In the genomic region with DNA sequence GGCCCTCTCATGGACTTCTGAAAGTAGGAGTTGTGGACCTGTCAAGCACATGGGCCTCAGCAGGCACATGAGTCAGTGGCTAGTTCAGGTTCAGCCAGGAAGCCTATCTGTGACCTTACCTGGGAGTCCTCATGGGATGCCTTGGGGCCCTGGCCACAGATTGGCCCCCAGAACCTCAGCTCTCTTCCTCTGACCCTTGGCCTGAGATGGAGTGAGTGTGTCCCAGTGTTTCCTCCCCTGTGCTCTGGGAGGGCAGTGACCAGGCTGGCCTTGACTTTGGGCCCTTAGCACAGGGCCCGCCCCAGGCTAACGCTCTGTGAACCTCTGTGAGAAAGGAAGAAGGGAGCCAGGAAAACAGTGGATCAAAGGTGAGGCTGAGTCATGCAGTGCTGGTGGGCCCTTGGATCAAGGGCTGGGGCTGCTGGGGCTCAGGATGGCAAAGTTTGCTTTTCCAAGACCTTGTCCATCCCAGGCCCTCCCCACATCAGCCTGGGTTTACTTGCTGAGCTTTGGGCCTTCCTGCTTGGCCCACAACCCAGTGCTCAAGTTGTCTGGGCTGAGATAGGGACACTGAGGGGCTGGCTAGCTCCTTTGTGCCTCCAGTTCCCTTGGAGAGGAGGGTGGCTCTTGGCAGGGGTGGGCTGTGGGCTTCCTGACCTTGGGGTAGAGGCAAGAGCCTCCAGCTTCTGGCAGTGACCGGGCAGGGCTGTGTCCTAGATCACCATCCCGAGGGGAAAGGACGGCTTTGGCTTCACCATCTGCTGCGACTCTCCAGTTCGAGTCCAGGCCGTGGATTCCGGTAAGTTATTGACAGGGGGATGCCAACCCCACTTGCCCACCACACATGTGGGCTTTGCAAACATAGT, we compare ENCODE assay signal across 1 cellular context.
TF ChIP-seq lines count a peak whose summit lies in the region.

No MANE protein-coding gene starts in this region.

TF ChIP-seq in HepG2, 621 proteins besides CTCF, POLR2A, EP300 and RAD21 (continued from another document and continues in another):
- TF ChIP-seq, protein P1, sequence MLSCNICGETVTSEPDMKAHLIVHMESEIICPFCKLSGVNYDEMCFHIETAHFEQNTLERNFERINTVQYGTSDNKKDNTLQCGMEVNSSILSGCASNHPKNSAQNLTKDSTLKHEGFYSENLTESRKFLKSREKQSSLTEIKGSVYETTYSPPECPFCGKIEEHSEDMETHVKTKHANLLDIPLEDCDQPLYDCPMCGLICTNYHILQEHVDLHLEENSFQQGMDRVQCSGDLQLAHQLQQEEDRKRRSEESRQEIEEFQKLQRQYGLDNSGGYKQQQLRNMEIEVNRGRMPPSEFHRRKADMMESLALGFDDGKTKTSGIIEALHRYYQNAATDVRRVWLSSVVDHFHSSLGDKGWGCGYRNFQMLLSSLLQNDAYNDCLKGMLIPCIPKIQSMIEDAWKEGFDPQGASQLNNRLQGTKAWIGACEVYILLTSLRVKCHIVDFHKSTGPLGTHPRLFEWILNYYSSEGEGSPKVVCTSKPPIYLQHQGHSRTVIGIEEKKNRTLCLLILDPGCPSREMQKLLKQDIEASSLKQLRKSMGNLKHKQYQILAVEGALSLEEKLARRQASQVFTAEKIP (CRISPR knock-in tag; IDR thresholded peaks at IDR 0.05; ENCODE audit: borderline replicate concordance): no peak
- TF ChIP-seq, protein P2, sequence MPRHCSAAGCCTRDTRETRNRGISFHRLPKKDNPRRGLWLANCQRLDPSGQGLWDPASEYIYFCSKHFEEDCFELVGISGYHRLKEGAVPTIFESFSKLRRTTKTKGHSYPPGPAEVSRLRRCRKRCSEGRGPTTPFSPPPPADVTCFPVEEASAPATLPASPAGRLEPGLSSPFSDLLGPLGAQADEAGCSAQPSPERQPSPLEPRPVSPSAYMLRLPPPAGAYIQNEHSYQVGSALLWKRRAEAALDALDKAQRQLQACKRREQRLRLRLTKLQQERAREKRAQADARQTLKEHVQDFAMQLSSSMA (CRISPR knock-in tag; IDR thresholded peaks at IDR 0.05): 0 out of 2 replicates have a peak, but pooled peaks have one; percentile 36
- TF ChIP-seq, protein P3, sequence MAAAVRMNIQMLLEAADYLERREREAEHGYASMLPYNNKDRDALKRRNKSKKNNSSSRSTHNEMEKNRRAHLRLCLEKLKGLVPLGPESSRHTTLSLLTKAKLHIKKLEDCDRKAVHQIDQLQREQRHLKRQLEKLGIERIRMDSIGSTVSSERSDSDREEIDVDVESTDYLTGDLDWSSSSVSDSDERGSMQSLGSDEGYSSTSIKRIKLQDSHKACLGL (CRISPR knock-in tag; IDR thresholded peaks at IDR 0.05): no peak; the same call in 1 of the 2 replicates
- TF ChIP-seq SRSF4 (IDR thresholded peaks at IDR 0.05; ENCODE audit: low read depth, low read length, poor library complexity, severe bottlenecking): no peak
- TF ChIP-seq NFATC3 (CRISPR knock-in tag; IDR thresholded peaks at IDR 0.05): no peak
- TF ChIP-seq HMG20B (CRISPR knock-in tag; conservative IDR thresholded peaks at IDR 0.05): peak; percentile 85
- TF ChIP-seq GLI4 (CRISPR knock-in tag; IDR thresholded peaks at IDR 0.05; ENCODE audit: borderline replicate concordance): no peak
- TF ChIP-seq, protein P4, sequence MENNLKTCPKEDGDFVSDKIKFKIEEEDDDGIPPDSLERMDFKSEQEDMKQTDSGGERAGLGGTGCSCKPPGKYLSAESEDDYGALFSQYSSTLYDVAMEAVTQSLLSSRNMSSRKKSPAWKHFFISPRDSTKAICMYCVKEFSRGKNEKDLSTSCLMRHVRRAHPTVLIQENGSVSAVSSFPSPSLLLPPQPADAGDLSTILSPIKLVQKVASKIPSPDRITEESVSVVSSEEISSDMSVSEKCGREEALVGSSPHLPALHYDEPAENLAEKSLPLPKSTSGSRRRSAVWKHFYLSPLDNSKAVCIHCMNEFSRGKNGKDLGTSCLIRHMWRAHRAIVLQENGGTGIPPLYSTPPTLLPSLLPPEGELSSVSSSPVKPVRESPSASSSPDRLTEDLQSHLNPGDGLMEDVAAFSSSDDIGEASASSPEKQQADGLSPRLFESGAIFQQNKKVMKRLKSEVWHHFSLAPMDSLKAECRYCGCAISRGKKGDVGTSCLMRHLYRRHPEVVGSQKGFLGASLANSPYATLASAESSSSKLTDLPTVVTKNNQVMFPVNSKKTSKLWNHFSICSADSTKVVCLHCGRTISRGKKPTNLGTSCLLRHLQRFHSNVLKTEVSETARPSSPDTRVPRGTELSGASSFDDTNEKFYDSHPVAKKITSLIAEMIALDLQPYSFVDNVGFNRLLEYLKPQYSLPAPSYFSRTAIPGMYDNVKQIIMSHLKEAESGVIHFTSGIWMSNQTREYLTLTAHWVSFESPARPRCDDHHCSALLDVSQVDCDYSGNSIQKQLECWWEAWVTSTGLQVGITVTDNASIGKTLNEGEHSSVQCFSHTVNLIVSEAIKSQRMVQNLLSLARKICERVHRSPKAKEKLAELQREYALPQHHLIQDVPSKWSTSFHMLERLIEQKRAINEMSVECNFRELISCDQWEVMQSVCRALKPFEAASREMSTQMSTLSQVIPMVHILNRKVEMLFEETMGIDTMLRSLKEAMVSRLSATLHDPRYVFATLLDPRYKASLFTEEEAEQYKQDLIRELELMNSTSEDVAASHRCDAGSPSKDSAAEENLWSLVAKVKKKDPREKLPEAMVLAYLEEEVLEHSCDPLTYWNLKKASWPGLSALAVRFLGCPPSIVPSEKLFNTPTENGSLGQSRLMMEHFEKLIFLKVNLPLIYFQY (CRISPR knock-in tag; IDR thresholded peaks at IDR 0.05; ENCODE audit: borderline replicate concordance): peak; percentile 97
- TF ChIP-seq HDAC1 (CRISPR knock-in tag; IDR thresholded peaks at IDR 0.05): peak; percentile 98
- TF ChIP-seq YEATS4 (CRISPR knock-in tag; IDR thresholded peaks at IDR 0.05; ENCODE audit: borderline replicate concordance): peak; percentile 83; the same call in 1 of the 2 replicates
- TF ChIP-seq HDAC2 (CRISPR knock-in tag; IDR thresholded peaks at IDR 0.05): peak; percentile 99
- peak; percentile 73 for TF ChIP-seq ZNF143 (CRISPR knock-in tag; IDR thresholded peaks at IDR 0.05)
- TF ChIP-seq, protein P5, sequence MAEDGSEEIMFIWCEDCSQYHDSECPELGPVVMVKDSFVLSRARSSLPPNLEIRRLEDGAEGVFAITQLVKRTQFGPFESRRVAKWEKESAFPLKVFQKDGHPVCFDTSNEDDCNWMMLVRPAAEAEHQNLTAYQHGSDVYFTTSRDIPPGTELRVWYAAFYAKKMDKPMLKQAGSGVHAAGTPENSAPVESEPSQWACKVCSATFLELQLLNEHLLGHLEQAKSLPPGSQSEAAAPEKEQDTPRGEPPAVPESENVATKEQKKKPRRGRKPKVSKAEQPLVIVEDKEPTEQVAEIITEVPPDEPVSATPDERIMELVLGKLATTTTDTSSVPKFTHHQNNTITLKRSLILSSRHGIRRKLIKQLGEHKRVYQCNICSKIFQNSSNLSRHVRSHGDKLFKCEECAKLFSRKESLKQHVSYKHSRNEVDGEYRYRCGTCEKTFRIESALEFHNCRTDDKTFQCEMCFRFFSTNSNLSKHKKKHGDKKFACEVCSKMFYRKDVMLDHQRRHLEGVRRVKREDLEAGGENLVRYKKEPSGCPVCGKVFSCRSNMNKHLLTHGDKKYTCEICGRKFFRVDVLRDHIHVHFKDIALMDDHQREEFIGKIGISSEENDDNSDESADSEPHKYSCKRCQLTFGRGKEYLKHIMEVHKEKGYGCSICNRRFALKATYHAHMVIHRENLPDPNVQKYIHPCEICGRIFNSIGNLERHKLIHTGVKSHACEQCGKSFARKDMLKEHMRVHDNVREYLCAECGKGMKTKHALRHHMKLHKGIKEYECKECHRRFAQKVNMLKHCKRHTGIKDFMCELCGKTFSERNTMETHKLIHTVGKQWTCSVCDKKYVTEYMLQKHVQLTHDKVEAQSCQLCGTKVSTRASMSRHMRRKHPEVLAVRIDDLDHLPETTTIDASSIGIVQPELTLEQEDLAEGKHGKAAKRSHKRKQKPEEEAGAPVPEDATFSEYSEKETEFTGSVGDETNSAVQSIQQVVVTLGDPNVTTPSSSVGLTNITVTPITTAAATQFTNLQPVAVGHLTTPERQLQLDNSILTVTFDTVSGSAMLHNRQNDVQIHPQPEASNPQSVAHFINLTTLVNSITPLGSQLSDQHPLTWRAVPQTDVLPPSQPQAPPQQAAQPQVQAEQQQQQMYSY (CRISPR knock-in tag; IDR thresholded peaks at IDR 0.05): no peak
- peak; percentile 96 for TF ChIP-seq HMG20A (CRISPR knock-in tag; IDR thresholded peaks at IDR 0.05; ENCODE audit: borderline replicate concordance)
- peak; percentile 81; the same call in 1 of the 2 replicates for TF ChIP-seq ZNF761 (CRISPR knock-in tag; conservative IDR thresholded peaks at IDR 0.05)
- TF ChIP-seq RBM39 (IDR thresholded peaks at IDR 0.05; ENCODE audit: low read depth, low read length, poor library complexity, severe bottlenecking): peak; percentile 54
- TF ChIP-seq ZKSCAN8 (CRISPR knock-in tag; IDR thresholded peaks at IDR 0.05; ENCODE audit: borderline replicate concordance): peak; percentile 98
- TF ChIP-seq ZNF569 (CRISPR knock-in tag; IDR thresholded peaks at IDR 0.05; ENCODE audit: borderline replicate concordance): 0 out of 2 replicates have a peak, but pooled peaks have one; percentile 43
- TF ChIP-seq HNRNPL (IDR thresholded peaks at IDR 0.05; ENCODE audit: low read depth, low read length): peak; percentile 89
- TF ChIP-seq, protein P6, sequence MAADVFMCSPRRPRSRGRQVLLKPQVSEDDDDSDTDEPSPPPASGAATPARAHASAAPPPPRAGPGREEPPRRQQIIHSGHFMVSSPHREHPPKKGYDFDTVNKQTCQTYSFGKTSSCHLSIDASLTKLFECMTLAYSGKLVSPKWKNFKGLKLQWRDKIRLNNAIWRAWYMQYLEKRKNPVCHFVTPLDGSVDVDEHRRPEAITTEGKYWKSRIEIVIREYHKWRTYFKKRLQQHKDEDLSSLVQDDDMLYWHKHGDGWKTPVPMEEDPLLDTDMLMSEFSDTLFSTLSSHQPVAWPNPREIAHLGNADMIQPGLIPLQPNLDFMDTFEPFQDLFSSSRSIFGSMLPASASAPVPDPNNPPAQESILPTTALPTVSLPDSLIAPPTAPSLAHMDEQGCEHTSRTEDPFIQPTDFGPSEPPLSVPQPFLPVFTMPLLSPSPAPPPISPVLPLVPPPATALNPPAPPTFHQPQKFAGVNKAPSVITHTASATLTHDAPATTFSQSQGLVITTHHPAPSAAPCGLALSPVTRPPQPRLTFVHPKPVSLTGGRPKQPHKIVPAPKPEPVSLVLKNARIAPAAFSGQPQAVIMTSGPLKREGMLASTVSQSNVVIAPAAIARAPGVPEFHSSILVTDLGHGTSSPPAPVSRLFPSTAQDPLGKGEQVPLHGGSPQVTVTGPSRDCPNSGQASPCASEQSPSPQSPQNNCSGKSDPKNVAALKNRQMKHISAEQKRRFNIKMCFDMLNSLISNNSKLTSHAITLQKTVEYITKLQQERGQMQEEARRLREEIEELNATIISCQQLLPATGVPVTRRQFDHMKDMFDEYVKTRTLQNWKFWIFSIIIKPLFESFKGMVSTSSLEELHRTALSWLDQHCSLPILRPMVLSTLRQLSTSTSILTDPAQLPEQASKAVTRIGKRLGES (CRISPR knock-in tag; IDR thresholded peaks at IDR 0.05; ENCODE audit: borderline replicate concordance): peak; percentile 63; the same call in 1 of the 2 replicates
- no peak for TF ChIP-seq ZNF570 (CRISPR knock-in tag; IDR thresholded peaks at IDR 0.05; ENCODE audit: borderline replicate concordance)
- TF ChIP-seq ZNF652 (CRISPR knock-in tag; IDR thresholded peaks at IDR 0.05; ENCODE audit: borderline replicate concordance, low read depth): peak; percentile 57; the same call in 1 of the 2 replicates
- TF ChIP-seq ZFP41 (CRISPR knock-in tag; IDR thresholded peaks at IDR 0.05; ENCODE audit: borderline replicate concordance): no peak
- TF ChIP-seq TRIM24 (CRISPR knock-in tag; IDR thresholded peaks at IDR 0.05): peak; percentile 68; the same call in 1 of the 2 replicates
- TF ChIP-seq, protein P7, sequence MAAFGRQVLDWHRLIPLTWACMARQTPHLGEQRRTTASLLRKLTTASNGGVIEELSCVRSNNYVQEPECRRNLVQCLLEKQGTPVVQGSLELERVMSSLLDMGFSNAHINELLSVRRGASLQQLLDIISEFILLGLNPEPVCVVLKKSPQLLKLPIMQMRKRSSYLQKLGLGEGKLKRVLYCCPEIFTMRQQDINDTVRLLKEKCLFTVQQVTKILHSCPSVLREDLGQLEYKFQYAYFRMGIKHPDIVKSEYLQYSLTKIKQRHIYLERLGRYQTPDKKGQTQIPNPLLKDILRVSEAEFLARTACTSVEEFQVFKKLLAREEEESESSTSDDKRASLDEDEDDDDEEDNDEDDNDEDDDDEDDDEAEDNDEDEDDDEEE (CRISPR knock-in tag; IDR thresholded peaks at IDR 0.05): 0 out of 2 replicates have a peak, but pooled peaks have one; percentile 17
- no peak for TF ChIP-seq ZNF432 (CRISPR knock-in tag; IDR thresholded peaks at IDR 0.05; ENCODE audit: borderline replicate concordance)
- TF ChIP-seq, protein P8, sequence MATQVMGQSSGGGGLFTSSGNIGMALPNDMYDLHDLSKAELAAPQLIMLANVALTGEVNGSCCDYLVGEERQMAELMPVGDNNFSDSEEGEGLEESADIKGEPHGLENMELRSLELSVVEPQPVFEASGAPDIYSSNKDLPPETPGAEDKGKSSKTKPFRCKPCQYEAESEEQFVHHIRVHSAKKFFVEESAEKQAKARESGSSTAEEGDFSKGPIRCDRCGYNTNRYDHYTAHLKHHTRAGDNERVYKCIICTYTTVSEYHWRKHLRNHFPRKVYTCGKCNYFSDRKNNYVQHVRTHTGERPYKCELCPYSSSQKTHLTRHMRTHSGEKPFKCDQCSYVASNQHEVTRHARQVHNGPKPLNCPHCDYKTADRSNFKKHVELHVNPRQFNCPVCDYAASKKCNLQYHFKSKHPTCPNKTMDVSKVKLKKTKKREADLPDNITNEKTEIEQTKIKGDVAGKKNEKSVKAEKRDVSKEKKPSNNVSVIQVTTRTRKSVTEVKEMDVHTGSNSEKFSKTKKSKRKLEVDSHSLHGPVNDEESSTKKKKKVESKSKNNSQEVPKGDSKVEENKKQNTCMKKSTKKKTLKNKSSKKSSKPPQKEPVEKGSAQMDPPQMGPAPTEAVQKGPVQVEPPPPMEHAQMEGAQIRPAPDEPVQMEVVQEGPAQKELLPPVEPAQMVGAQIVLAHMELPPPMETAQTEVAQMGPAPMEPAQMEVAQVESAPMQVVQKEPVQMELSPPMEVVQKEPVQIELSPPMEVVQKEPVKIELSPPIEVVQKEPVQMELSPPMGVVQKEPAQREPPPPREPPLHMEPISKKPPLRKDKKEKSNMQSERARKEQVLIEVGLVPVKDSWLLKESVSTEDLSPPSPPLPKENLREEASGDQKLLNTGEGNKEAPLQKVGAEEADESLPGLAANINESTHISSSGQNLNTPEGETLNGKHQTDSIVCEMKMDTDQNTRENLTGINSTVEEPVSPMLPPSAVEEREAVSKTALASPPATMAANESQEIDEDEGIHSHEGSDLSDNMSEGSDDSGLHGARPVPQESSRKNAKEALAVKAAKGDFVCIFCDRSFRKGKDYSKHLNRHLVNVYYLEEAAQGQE (IDR thresholded peaks at IDR 0.05; ENCODE audit: borderline replicate concordance in 1 of 2, low read depth in 1 of 2, low read length in 2 of 2): peak in 1 of 2 experiments; percentile 73; a peak in 1 of 4 replicates
- TF ChIP-seq ZNF12 (CRISPR knock-in tag; IDR thresholded peaks at IDR 0.05): 0 out of 2 replicates have a peak, but pooled peaks have one; percentile 26
- TF ChIP-seq, protein P9, sequence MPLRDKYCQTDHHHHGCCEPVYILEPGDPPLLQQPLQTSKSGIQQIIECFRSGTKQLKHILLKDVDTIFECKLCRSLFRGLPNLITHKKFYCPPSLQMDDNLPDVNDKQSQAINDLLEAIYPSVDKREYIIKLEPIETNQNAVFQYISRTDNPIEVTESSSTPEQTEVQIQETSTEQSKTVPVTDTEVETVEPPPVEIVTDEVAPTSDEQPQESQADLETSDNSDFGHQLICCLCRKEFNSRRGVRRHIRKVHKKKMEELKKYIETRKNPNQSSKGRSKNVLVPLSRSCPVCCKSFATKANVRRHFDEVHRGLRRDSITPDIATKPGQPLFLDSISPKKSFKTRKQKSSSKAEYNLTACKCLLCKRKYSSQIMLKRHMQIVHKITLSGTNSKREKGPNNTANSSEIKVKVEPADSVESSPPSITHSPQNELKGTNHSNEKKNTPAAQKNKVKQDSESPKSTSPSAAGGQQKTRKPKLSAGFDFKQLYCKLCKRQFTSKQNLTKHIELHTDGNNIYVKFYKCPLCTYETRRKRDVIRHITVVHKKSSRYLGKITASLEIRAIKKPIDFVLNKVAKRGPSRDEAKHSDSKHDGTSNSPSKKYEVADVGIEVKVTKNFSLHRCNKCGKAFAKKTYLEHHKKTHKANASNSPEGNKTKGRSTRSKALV (CRISPR knock-in tag; IDR thresholded peaks at IDR 0.05): peak; percentile 80
